8 cellular contexts compared by ENCODE assay signal in genomic region chr3:185935465-185936263, GRCh38. TPM values are rescaled to one million over a fixed set of nuclear protein-coding genes. Genes with fewer than 3 reads are reported as not detected.
DNase-seq lines count a peak whose midpoint lies in the region; TF ChIP-seq lines count a peak whose summit lies in the region.

No MANE protein-coding gene starts in this region.

- H3K4me3 Mint-ChIP-seq in CD8-positive, alpha-beta memory T cell: peak overlapping the region; percentile 96 to 100 (median 100)
- H3K4me3 Mint-ChIP-seq in nephron: peak overlapping the region; percentile 99 to 100 (median 99)

- H3K27me3 Mint-ChIP-seq in CD8-positive, alpha-beta memory T cell: peaks cover 0 to 11% of the 10 kb centered on the region in 2 donors
- no peaks in the 10 kb centered on the region for H3K27me3 Mint-ChIP-seq in nephron (ENCODE audit: low read depth)

- DNase-seq in CD8-positive, alpha-beta memory T cell: no peak
- DNase-seq in LNCaP clone FGC (ENCODE audit: low read depth) (no peak), colonic mucosa (peak; percentile 50), NK-92 (lab: John Stamatoyannopoulos, UW; ENCODE audit: unreplicated experiment) (no peak), HEK293T (ENCODE audit: extremely low spot score) (no peak), DMS53 treated with DMSO at 0.1 percent for 48 hours (lab: John Stamatoyannopoulos, UW; ENCODE audit: unreplicated experiment) (no peak), C1 segment of cervical spinal cord (lab: John Stamatoyannopoulos, UW) (no peak)

- no peaks in the 10 kb centered on the region for H3K27me3 ChIP-seq in CD8-positive, alpha-beta memory T cell (ENCODE audit: insufficient read depth, low read length, poor library complexity, severe bottlenecking)
- no peaks in the 10 kb centered on the region for H3K27me3 ChIP-seq in colonic mucosa

- peaks cover 0 to 2% (median 0%) of the 10 kb centered on the region in 5 donors for H3K9me3 Mint-ChIP-seq in CD8-positive, alpha-beta memory T cell
- H3K9me3 Mint-ChIP-seq in nephron: peaks cover 4% of the 10 kb centered on the region

- peak overlapping the region in 1 of 2 donors; percentile 100 for H3K9ac ChIP-seq in colonic mucosa (ENCODE audit: low read depth in 2 of 2, low read length in 2 of 2)

- TF ChIP-seq CTCF in LNCaP clone FGC (IDR thresholded peaks at IDR 0.05; ENCODE audit: control insufficient read depth, extremely low read depth, insufficient read depth): no peak
- no peak for TF ChIP-seq CTCF in colonic mucosa (IDR thresholded peaks at IDR 0.05)
- no peak for TF ChIP-seq CTCF in nephron (IDR thresholded peaks at IDR 0.05; ENCODE audit: unreplicated experiment in 3 of 3)

- peaks cover 44% of the 10 kb centered on the region for H3K4me1 ChIP-seq in CD8-positive, alpha-beta memory T cell (ENCODE audit: insufficient read depth, low read length)
- peaks cover 11% of the 10 kb centered on the region for H3K4me1 ChIP-seq in colonic mucosa

- peaks cover 0 to 51% (median 4%) of the 10 kb centered on the region in 3 donors for H3K36me3 Mint-ChIP-seq in CD8-positive, alpha-beta memory T cell
- H3K36me3 Mint-ChIP-seq in nephron (ENCODE audit: low read depth): peaks cover 13% of the 10 kb centered on the region

- POLR2A ChIA-PET in CD8-positive, alpha-beta memory T cell (lab: Charles Lee): interaction anchor here (0.6 to 3.0 kb wide), 8 partner anchors 8 to 832 kb away, joined by 3 to 22 read pairs (median 5); no protein-coding TSS in a partner anchor
- POLR2A ChIA-PET in HEK293T (lab: Yijun Ruan, JAX): interaction anchor here (0.6 to 3.4 kb wide), 9 partner anchors 8 to 873 kb away, joined by 3 to 33 read pairs (median 3); no protein-coding TSS in a partner anchor

- peaks cover 6% of the 10 kb centered on the region for H3K36me3 ChIP-seq in CD8-positive, alpha-beta memory T cell (ENCODE audit: insufficient read depth, low read length)
- no peaks in the 10 kb centered on the region for H3K36me3 ChIP-seq in colonic mucosa

- H3K4me3 ChIP-seq in CD8-positive, alpha-beta memory T cell (ENCODE audit: low read length): peak overlapping the region; percentile 99
- H3K4me3 ChIP-seq in LNCaP clone FGC (ENCODE audit: low read depth, low read length) (peak overlapping the region; percentile 100), colonic mucosa (peak overlapping the region; percentile 94)

- peak overlapping the region; percentile 100 for H3K27ac ChIP-seq in CD8-positive, alpha-beta memory T cell (ENCODE audit: low read depth, low read length)
- H3K27ac ChIP-seq in colonic mucosa: peak overlapping the region; percentile 100

- H3K9me3 ChIP-seq in CD8-positive, alpha-beta memory T cell (ENCODE audit: low read length): no peaks in the 10 kb centered on the region
- H3K9me3 ChIP-seq in colonic mucosa: no peaks in the 10 kb centered on the region

- H3K27ac Mint-ChIP-seq in CD8-positive, alpha-beta memory T cell: peak overlapping the region; percentile 78 to 100 (median 100)
- peak overlapping the region; percentile 99 to 100 (median 99) for H3K27ac Mint-ChIP-seq in nephron

- peaks cover 59 to 72% (median 63%) of the 10 kb centered on the region in 3 donors for H3K4me1 Mint-ChIP-seq in CD8-positive, alpha-beta memory T cell
- H3K4me1 Mint-ChIP-seq in nephron: peaks cover 55% of the 10 kb centered on the region

- CTCF ChIA-PET in CD8-positive, alpha-beta memory T cell (lab: Charles Lee): interaction anchor here (3.4 kb wide), 1 partner anchor 9 kb away, joined by 25 read pairs; no protein-coding TSS in a partner anchor
- CTCF ChIA-PET in HEK293T (lab: Yijun Ruan, JAX): interaction anchor here (1.0 to 1.1 kb wide), 2 partner anchors 8 to 275 kb away, joined by 3 to 5 read pairs; no protein-coding TSS in a partner anchor

- intact Hi-C loops in colonic mucosa (cut with DNase I): no loop called here

TF ChIP-seq in HEK293T, 16 proteins besides CTCF, POLR2A, EP300 and RAD21:
- TF ChIP-seq FOXM1 (IDR thresholded peaks at IDR 0.05; ENCODE audit: borderline replicate concordance): no peak
- TF ChIP-seq ARNT (IDR thresholded peaks at IDR 0.05): no peak
- no peak for TF ChIP-seq LEF1 (IDR thresholded peaks at IDR 0.05; ENCODE audit: borderline replicate concordance)
- TF ChIP-seq L3MBTL2 (conservative IDR thresholded peaks at IDR 0.05): no peak
- TF ChIP-seq TARDBP (IDR thresholded peaks at IDR 0.05): no peak
- TF ChIP-seq ELF4 (IDR thresholded peaks at IDR 0.05): no peak
- no peak for TF ChIP-seq SUZ12 (IDR thresholded peaks at IDR 0.05)
- TF ChIP-seq PKNOX1 (IDR thresholded peaks at IDR 0.05): no peak
- TF ChIP-seq SP1 (IDR thresholded peaks at IDR 0.05): no peak
- no peak for TF ChIP-seq NFRKB (IDR thresholded peaks at IDR 0.05)
- no peak for TF ChIP-seq ZNF384 (IDR thresholded peaks at IDR 0.05)
- TF ChIP-seq CTBP1 (IDR thresholded peaks at IDR 0.05; ENCODE audit: borderline replicate concordance): no peak
- TF ChIP-seq BHLHE40 (IDR thresholded peaks at IDR 0.05; ENCODE audit: borderline replicate concordance): no peak

RNA-seq across cellular contexts. Expression of gene TRA2B, which starts 2.1 kb away (rescaled TPM):
- total RNA-seq in CD8-positive, alpha-beta memory T cell: 100 to 1,000 TPM; 305 to 324 TPM
- polyA plus RNA-seq in CD8-positive, alpha-beta memory T cell: 181 TPM
- 100 to 1,000 TPM in 1 of 2 donors, 10 to 100 TPM in 1; 98.8 to 140 TPM for total RNA-seq in colonic mucosa
